ENCODE assay signal across 19 cellular contexts in the genomic region with DNA sequence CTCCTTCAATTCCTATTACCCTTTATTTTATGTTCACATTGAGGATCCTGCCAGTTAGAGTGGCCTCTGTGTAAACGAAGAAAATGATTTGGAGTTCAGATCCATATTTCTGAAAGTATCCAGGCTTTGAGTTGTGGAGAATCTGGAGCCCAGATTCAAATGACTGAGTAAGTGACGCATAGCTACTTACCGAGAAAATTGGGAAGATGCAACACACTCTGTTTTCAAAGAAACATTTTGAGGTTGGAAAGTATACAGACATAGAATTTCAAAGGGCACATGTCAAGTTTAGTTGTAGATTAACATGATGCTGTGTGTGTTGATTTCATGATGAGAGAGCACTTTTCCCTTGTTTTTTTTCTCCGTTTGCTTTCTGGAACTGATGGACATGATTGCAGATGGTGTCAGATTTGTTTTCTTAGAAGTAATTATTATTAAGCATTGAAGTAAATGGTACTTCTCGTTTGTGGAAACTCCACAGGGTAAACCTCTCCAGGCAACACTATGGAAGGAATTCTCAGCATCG.
"Had no signal": no experiment of that assay in that cellular context is flagged by ENCODE, and none has a peak within 500 bp of the region (broad histone marks: within the 10 kb centered on the region; RNA-seq: fewer than 3 reads in every experiment).

No MANE protein-coding gene starts in this region.

- H3K27me3 Mint-ChIP-seq: memory B cell had no signal

- H3K36me3 ChIP-seq: gastroesophageal sphincter, left lung, sigmoid colon, tibial artery, vagina had no signal

- H3K9me3 Mint-ChIP-seq: memory B cell, mesothelial cell of epicardium, natural killer cell, neural crest cell had no signal

- H3K36me3 Mint-ChIP-seq: mesothelial cell of epicardium, natural killer cell had no signal

- ATAC-seq: gastroesophageal sphincter, left lung, lower lobe of right lung, natural killer cell, upper lobe of right lung had no signal

- H3K27ac ChIP-seq: esophagus squamous epithelium, gastroesophageal sphincter, left lung, lower lobe of right lung, sigmoid colon, skin epidermis, tibial artery, upper lobe of right lung, vagina had no signal

- H3K27me3 ChIP-seq: esophagus squamous epithelium, gastroesophageal sphincter, left lung, sigmoid colon, tibial artery, upper lobe of right lung, vagina had no signal

- H3K27ac Mint-ChIP-seq: memory B cell, mesothelial cell of epicardium, natural killer cell had no signal

- H3K4me3 Mint-ChIP-seq: memory B cell, mesothelial cell of epicardium, natural killer cell, neural crest cell had no signal

- DNase-seq: effector memory CD4-positive, alpha-beta T cell; esophagus squamous epithelium; foreskin fibroblast; glutamatergic neuron; islet precursor cell; left lung; lower lobe of right lung; natural killer cell; posterior cingulate gyrus; sigmoid colon; stimulated activated naive CD4-positive, alpha-beta T cell; tibial artery; upper lobe of right lung had no signal

- H3K4me1 ChIP-seq: lower lobe of right lung, tibial artery, upper lobe of right lung, vagina had no signal

- H3K9me3 ChIP-seq: esophagus squamous epithelium, gastroesophageal sphincter, left lung, lower lobe of right lung, sigmoid colon, tibial artery, upper lobe of right lung, vagina had no signal

- H3K4me3 ChIP-seq: esophagus squamous epithelium, gastroesophageal sphincter, left lung, lower lobe of right lung, sigmoid colon, skin epidermis, tibial artery, upper lobe of right lung, vagina had no signal
